In the genomic region with DNA sequence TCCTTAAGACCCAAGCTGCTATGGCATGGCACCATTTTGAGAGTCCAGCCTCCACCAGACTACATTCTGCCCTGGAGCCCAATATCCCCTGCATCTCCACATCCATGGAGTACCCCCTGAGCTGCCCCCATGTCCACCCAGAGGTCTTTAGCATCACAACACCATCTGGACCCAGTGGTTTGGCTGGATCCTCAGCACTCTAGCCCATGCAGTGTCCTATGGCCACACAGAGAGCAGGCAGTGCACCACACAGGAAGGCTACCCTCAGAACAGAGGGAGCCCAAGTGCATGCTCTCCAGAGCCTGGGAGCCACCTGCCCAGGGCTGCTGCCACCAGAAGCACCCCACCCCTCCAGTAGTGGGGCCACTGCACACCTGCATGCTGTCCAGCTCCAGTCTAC, we compare ENCODE assay signal across 24 cellular contexts. TPM values are rescaled to one million over a fixed set of nuclear protein-coding genes. Genes with fewer than 3 reads are reported as not detected.
DNase-seq lines count a peak whose midpoint lies in the region; ATAC-seq, FAIRE-seq and TF ChIP-seq lines count a peak whose summit lies in the region.
"Had no signal": no experiment of that assay in that cellular context is flagged by ENCODE, and none has a peak within 500 bp of the region (broad histone marks: within the 10 kb centered on the region; RNA-seq: fewer than 3 reads in every experiment).

No MANE protein-coding gene starts in this region.

- H3K4me3 ChIP-seq in K562 (no peak overlapping the region), esophagus muscularis mucosa (no peak overlapping the region), uterus (no peak overlapping the region)
- H3K4me3 ChIP-seq: BLaER1 treated with 17β-estradiol and CSF1 and Interleukin-3, amounts not matched to agents 10 nM and 100 nM; GM12878 had no signal

- peaks cover 0 to 5% of the 10 kb centered on the region in 2 experiments; a peak in 1 of 5 replicates for H3K4me1 ChIP-seq in K562 (replicated peaks in 1 of 2; ENCODE audit: control insufficient read depth in 2 of 2, insufficient read depth in 2 of 2, low read length in 2 of 2)
- no peaks in the 10 kb centered on the region for H3K4me1 ChIP-seq in esophagus muscularis mucosa
- peaks cover 3 to 6% of the 10 kb centered on the region in 2 donors for H3K4me1 ChIP-seq in uterus

- CTCF ChIA-PET in K562 (lab: Yijun Ruan, JAX; ENCODE audit: low intra/inter-chr PET ratio) = no interaction called here

- BruUV-seq in K562 (replicated peaks; lab: Mats Ljungman, UMichigan) = no TSS peak

- H3K9me1 ChIP-seq in K562 (ENCODE audit: control insufficient read depth, insufficient read depth, low read length) = no peaks in the 10 kb centered on the region

- H3K9me3 ChIP-seq in K562 (replicated peaks; ENCODE audit: control insufficient read depth, insufficient read depth, low read depth, low read length) (peaks cover 2% of the 10 kb centered on the region; the same call in 1 of the 2 replicates), esophagus muscularis mucosa (peaks cover 0 to 10% (median 5%) of the 10 kb centered on the region in 4 donors), uterus (no peaks in the 10 kb centered on the region)

- TF ChIP-seq POLR2A in K562 (conservative IDR thresholded peaks at IDR 0.05) = no peak
- TF ChIP-seq POLR2A in esophagus muscularis mucosa (IDR thresholded peaks at IDR 0.05; ENCODE audit: low read depth) = no peak
- TF ChIP-seq POLR2A in uterus (IDR thresholded peaks at IDR 0.05) = no peak

- H3K27ac ChIP-seq in K562 (ENCODE audit: extremely low read depth, low read depth, low read length) (no peak overlapping the region), esophagus muscularis mucosa (replicated peaks in 1 of 4) (no peak overlapping the region), uterus (peak overlapping the region; percentile 33 to 59)
- H3K27ac ChIP-seq: BLaER1 treated with 17β-estradiol and CSF1 and Interleukin-3, amounts not matched to agents 10 nM and 100 nM; C4-2B had no signal

- H3K36me3 ChIP-seq in K562 (ENCODE audit: control insufficient read depth, insufficient read depth, low read length) = no peaks in the 10 kb centered on the region
- no peaks in the 10 kb centered on the region for H3K36me3 ChIP-seq in esophagus muscularis mucosa
- no peaks in the 10 kb centered on the region for H3K36me3 ChIP-seq in uterus
- H3K36me3 ChIP-seq: BLaER1 treated with 17β-estradiol and CSF1 and Interleukin-3, amounts not matched to agents 10 nM and 100 nM had no signal

- DNase-seq in K562 (ENCODE audit: extremely low read depth in 1 of 4, low spot score in 3 of 4) (no peak), esophagus muscularis mucosa (ENCODE audit: extremely low spot score) (peak; percentile 53), uterus (no peak), activated gamma-delta T cell treated with Interleukin-2 at 50 U/mL for 16 hours (no peak)
- no peak for DNase-seq in activated naive CD4-positive, alpha-beta T cell treated with anti-CD3 and anti-CD28 coated beads, Interleukin-2, amount 50 U/mL, for 16 hours
- DNase-seq: 8988T; ACHN; CD4-positive, alpha-beta memory T cell; CD4-positive, CD25-positive, alpha-beta regulatory T cell; CD8-positive, alpha-beta memory T cell; COR-L47; DMS 273 treated with DMSO at 0.1 percent for 48 hours; DMS153; DMS53; DMS79; DND-41; EL; GDM1 had no signal

- in situ Hi-C loops in K562 (cut with MboI) = no loop called here

- H2AFZ ChIP-seq in K562 (ENCODE audit: low read depth, low read length) = peak overlapping the region; percentile 5; the same call in 1 of the 2 replicates

- H3K9ac ChIP-seq in K562 (ENCODE audit: insufficient read depth in 1 of 2, low read depth in 2 of 2, low read length in 2 of 2) = no peak overlapping the region
- H3K9ac ChIP-seq: BLaER1 treated with 17β-estradiol and CSF1 and Interleukin-3, amounts not matched to agents 10 nM and 100 nM had no signal

- POLR2A ChIA-PET in K562 (lab: Yijun Ruan, JAX) = no interaction called here

- H3K27me3 ChIP-seq in K562 (ENCODE audit: control insufficient read depth in 2 of 2, insufficient read depth in 2 of 2, low read length in 2 of 2) (no peaks in the 10 kb centered on the region), esophagus muscularis mucosa (peaks cover 0 to 7% (median 0%) of the 10 kb centered on the region in 4 donors), uterus (no peaks in the 10 kb centered on the region)
- H3K27me3 ChIP-seq: BLaER1 treated with 17β-estradiol and CSF1 and Interleukin-3, amounts not matched to agents 10 nM and 100 nM had no signal

- no peak for TF ChIP-seq EP300 in K562 (IDR thresholded peaks at IDR 0.05; ENCODE audit: low read length)
- no peak for TF ChIP-seq EP300 in esophagus muscularis mucosa (IDR thresholded peaks at IDR 0.05)

- no peak for TF ChIP-seq RAD21 in K562 (CRISPR knock-in tag; conservative IDR thresholded peaks at IDR 0.05 in 1 of 2, IDR thresholded peaks at IDR 0.05 in 1 of 2)

- H4K20me1 ChIP-seq in K562 (replicated peaks; ENCODE audit: control insufficient read depth, insufficient read depth, low read length) = no peaks in the 10 kb centered on the region
- H4K20me1 ChIP-seq: BLaER1 treated with 17β-estradiol and CSF1 and Interleukin-3, amounts not matched to agents 10 nM and 100 nM had no signal

- intact Hi-C loops in K562 (cut with micrococcal nuclease) = no loop called here
- intact Hi-C loops in esophagus muscularis mucosa (cut with DNase I) = no loop called here
- intact Hi-C loops in uterus (cut with DNase I; ENCODE audit: low total_unique reads) = no loop called here

- H3K79me2 ChIP-seq in K562 (ENCODE audit: control insufficient read depth, insufficient read depth, low read length) = no peaks in the 10 kb centered on the region

- ATAC-seq in K562 = peak; percentile 68
- ATAC-seq: GM12878 had no signal

- H3K4me2 ChIP-seq in K562 (ENCODE audit: insufficient read depth, low read length) = peak overlapping the region; percentile 27; the same call in 1 of the 2 replicates
- H3K4me2 ChIP-seq: BLaER1 treated with 17β-estradiol and CSF1 and Interleukin-3, amounts not matched to agents 10 nM and 100 nM had no signal

- no peak for FAIRE-seq in K562 (lab: Jason Lieb, UNC)
- FAIRE-seq: A204.1, GM12878, GM12892, GM18507 had no signal

- TF ChIP-seq CTCF in K562 (IDR thresholded peaks at IDR 0.05 in 2 of 3, conservative IDR thresholded peaks at IDR 0.05 in 1 of 3; ENCODE audit: insufficient read depth in 2 of 3, low read depth in 1 of 3, low read length in 3 of 3) (no peak), esophagus muscularis mucosa (IDR thresholded peaks at IDR 0.05) (no peak), uterus (IDR thresholded peaks at IDR 0.05) (no peak)

TF ChIP-seq in K562, 482 proteins besides CTCF, POLR2A, EP300 and RAD21:
- TF ChIP-seq, protein P1, sequence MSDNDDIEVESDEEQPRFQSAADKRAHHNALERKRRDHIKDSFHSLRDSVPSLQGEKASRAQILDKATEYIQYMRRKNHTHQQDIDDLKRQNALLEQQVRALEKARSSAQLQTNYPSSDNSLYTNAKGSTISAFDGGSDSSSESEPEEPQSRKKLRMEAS (CRISPR knock-in tag; IDR thresholded peaks at IDR 0.05) = 0 out of 2 replicates have a peak, but pooled peaks have one; percentile 1
- TF ChIP-seq KAT2B (IDR thresholded peaks at IDR 0.05; ENCODE audit: low read depth, low read length) = no peak

RNA-seq across cellular contexts. Expression of gene DAP, which starts 18.6 kb away (rescaled TPM):
- 60.9 and 94.0 TPM in 2 replicates for total RNA-seq in K562 (2011; cell fraction: chromatin; rRNA removed; ENCODE audit: low replicate concordance)
- total RNA-seq in K562 (2011; cell fraction: nucleolus; rRNA removed) = 39.0 and 46.8 TPM in 2 replicates
- 92.2 and 142 TPM in 2 replicates for total RNA-seq in K562 (2011; cell fraction: nucleoplasm; rRNA removed)
- total RNA-seq in K562 (2014; rRNA removed) = 31.3 and 36.1 TPM in 2 replicates
- 33.6 and 34.5 TPM in 2 replicates for total RNA-seq in K562 (2014; rRNA removed; fragmentation: Illumina TruSeq; extraction: Trizol)
- total RNA-seq in K562 (2015; rRNA removed; fragmentation: Illumina TruSeq; extraction: Trizol) = 27.3 and 28.7 TPM in 2 replicates
- 118 and 129 TPM in 2 replicates for total RNA-seq in K562 (2021)
- polyA plus RNA-seq in K562 (2011; rRNA removed) = 51.9 and 61.8 TPM in 2 replicates
- 104 and 110 TPM in 2 replicates for polyA plus RNA-seq in K562 (2011; cell fraction: cytosol; rRNA removed)
- polyA plus RNA-seq in K562 (2011; cell fraction: nucleus; rRNA removed) = 62.6 and 63.5 TPM in 2 replicates
- 102 and 243 TPM in 2 replicates for polyA plus RNA-seq in K562 (2012)
- polyA plus RNA-seq in K562 (2014; fragmentation: Illumina TruSeq; extraction: Trizol) = 151 and 157 TPM in 2 replicates
- polyA plus RNA-seq in K562 (2014; fragmentation: Nextera tagmentation; extraction: Ambion mirVana) = 10 to 100 TPM; 14.1 to 21.7 TPM
- 84.2 and 84.3 TPM in 2 replicates for polyA plus RNA-seq in K562 (2014; rRNA removed)
- polyA minus RNA-seq in K562 (2011; rRNA and poly(A)+ RNA removed) = 35.4 and 39.4 TPM in 2 replicates
- polyA minus RNA-seq in K562 (2011; cell fraction: cytosol; rRNA and poly(A)+ RNA removed) = 64.4 and 65.4 TPM in 2 replicates
- 28.3 and 33.3 TPM in 2 replicates for polyA minus RNA-seq in K562 (2011; cell fraction: nucleus; rRNA and poly(A)+ RNA removed)
- total RNA-seq in esophagus muscularis mucosa = 10 to 100 TPM; 24.3 to 42.4 (median 37.0) TPM
- total RNA-seq in uterus = 10 to 100 TPM; 38.2 to 83.9 (median 50.0) TPM

Comparison
In these comparisons a context has a peak if more than half of its experiments do, and no peak if none do; other contexts are left out.
1. H3K27ac ChIP-seq: peak in uterus (2 of 2); none in K562 (single experiment) and esophagus muscularis mucosa (0 of 4).